20 cellular contexts compared by ENCODE assay signal in the genomic region with DNA sequence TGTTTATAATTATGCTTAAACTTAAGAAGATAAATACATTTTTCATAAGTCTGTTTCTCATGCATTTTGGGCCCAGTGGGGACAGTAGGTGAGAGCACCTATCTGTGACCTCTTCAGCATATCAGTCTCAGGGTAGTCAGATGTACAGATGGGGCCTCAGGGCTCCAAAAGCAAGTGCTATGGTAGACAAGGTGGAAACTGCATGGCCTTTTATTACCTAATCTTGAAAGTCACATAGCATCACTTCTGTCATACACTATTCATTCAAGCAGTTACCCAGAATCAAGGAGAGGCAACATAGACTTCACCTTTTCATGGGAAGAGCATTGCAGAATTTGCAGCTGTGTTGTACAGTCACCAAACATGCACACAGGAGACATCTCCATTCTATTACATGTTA.
"Had no signal": no experiment of that assay in that cellular context is flagged by ENCODE, and none has a peak within 500 bp of the region (broad histone marks: within the 10 kb centered on the region; RNA-seq: fewer than 3 reads in every experiment).

No MANE protein-coding gene starts in this region.

- H3K27ac Mint-ChIP-seq: activated naive CD4-positive, alpha-beta T cell treated with anti-CD3 and anti-CD28 coated beads, Interleukin-2, amount 10 ng/mL, durations not matched to agents 7 days and 5 days; activated naive CD8-positive, alpha-beta T cell treated with anti-CD3 and anti-CD28 coated beads, Interleukin-2, amount 10 ng/mL, durations not matched to agents 7 days and 5 days; activated T-cell treated with anti-CD3 and anti-CD28 coated beads, Interleukin-2, amount 50 U/mL, for 24 hours; activated T-helper 2 cell treated with anti-CD3 and anti-CD28 coated beads, Interferon-gamma antibody, Interleukin-2, Interleukin-4, amounts not matched to agents 10 μg/mL and 5 μg/mL and 100 μg/mL, durations not matched to agents 14 hours and 24 hours and 36 hours had no signal

- H3K9me3 ChIP-seq: adrenal gland, Peyer's patch, SJCRH30, SK-N-SH had no signal

- H3K4me2 ChIP-seq: SK-N-SH had no signal

- H3K4me3 ChIP-seq: adrenal gland, Peyer's patch, SJCRH30 had no signal

- H3K36me3 ChIP-seq: adrenal gland, Peyer's patch, SJCRH30 had no signal

- DNase-seq: activated CD4-positive, CD25-positive, alpha-beta regulatory T cell; activated gamma-delta T cell treated with Interleukin-2 at 50 U/mL for 16 hours; activated naive CD4-positive, alpha-beta T cell treated with anti-CD3 and anti-CD28 coated beads, Interleukin-2, amount 10 ng/mL, durations not matched to agents 7 days and 5 days; activated naive CD8-positive, alpha-beta T cell treated with anti-CD3 and anti-CD28 coated beads, Interleukin-2, amount 10 ng/mL, durations not matched to agents 7 days and 5 days; activated T-cell treated with anti-CD3 and anti-CD28 coated beads, Interleukin-2, amount 50 U/mL, for 24 hours; adrenal gland; anterior cingulate cortex; KBM-7; NCI-H1105; NCI-H1436; NCI-H1694 treated with DMSO at 0.1 percent for 48 hours; NCI-H2029 treated with DMSO at 0.1 percent for 48 hours; NCI-H510A treated with DMSO at 0.1 percent for 48 hours; Peyer's patch; Right ventricle myocardium superior; SJCRH30; SK-N-SH had no signal

- H3K27me3 Mint-ChIP-seq: activated naive CD4-positive, alpha-beta T cell treated with anti-CD3 and anti-CD28 coated beads, Interleukin-2, amount 10 ng/mL, durations not matched to agents 7 days and 5 days; activated naive CD8-positive, alpha-beta T cell treated with anti-CD3 and anti-CD28 coated beads, Interleukin-2, amount 10 ng/mL, durations not matched to agents 7 days and 5 days; activated T-cell treated with anti-CD3 and anti-CD28 coated beads, Interleukin-2, amount 50 U/mL, for 24 hours had no signal

- H3K4me3 Mint-ChIP-seq: activated naive CD4-positive, alpha-beta T cell treated with anti-CD3 and anti-CD28 coated beads, Interleukin-2, amount 10 ng/mL, durations not matched to agents 7 days and 5 days; activated naive CD8-positive, alpha-beta T cell treated with anti-CD3 and anti-CD28 coated beads, Interleukin-2, amount 10 ng/mL, durations not matched to agents 7 days and 5 days; activated T-cell treated with anti-CD3 and anti-CD28 coated beads, Interleukin-2, amount 50 U/mL, for 24 hours had no signal

- H3K27me3 ChIP-seq: adrenal gland, Peyer's patch had no signal

- H3K27ac ChIP-seq: adrenal gland, Peyer's patch, RWPE1, SJCRH30, VCaP had no signal

- H3K9me3 Mint-ChIP-seq: activated naive CD4-positive, alpha-beta T cell treated with anti-CD3 and anti-CD28 coated beads, Interleukin-2, amount 10 ng/mL, durations not matched to agents 7 days and 5 days; activated naive CD8-positive, alpha-beta T cell treated with anti-CD3 and anti-CD28 coated beads, Interleukin-2, amount 10 ng/mL, durations not matched to agents 7 days and 5 days; activated T-cell treated with anti-CD3 and anti-CD28 coated beads, Interleukin-2, amount 50 U/mL, for 24 hours; activated T-helper 2 cell treated with anti-CD3 and anti-CD28 coated beads, Interferon-gamma antibody, Interleukin-2, Interleukin-4, amounts not matched to agents 10 μg/mL and 5 μg/mL and 100 μg/mL, durations not matched to agents 14 hours and 24 hours and 36 hours had no signal

- H3K4me1 ChIP-seq: Peyer's patch, SJCRH30 had no signal

- H3K36me3 Mint-ChIP-seq: activated naive CD4-positive, alpha-beta T cell treated with anti-CD3 and anti-CD28 coated beads, Interleukin-2, amount 10 ng/mL, durations not matched to agents 7 days and 5 days had no signal

- H3K9ac ChIP-seq: SK-N-SH had no signal
